In genomic region chr17:31369266-31369665, GRCh38 we compare ENCODE assay signal across 1 cellular context.
TF ChIP-seq lines count a peak whose summit lies in the region.

No MANE protein-coding gene starts in this region.

TF ChIP-seq in WTC11, 78 proteins besides CTCF, POLR2A, EP300 and RAD21 (continued from another document):
- no peak for TF ChIP-seq GABPB1 (CRISPR knock-in tag; IDR thresholded peaks at IDR 0.05)
TF ChIP-seq in WTC11: peak in this region for 0.
